ENCODE assay signal across 8 cellular contexts in the genomic region with DNA sequence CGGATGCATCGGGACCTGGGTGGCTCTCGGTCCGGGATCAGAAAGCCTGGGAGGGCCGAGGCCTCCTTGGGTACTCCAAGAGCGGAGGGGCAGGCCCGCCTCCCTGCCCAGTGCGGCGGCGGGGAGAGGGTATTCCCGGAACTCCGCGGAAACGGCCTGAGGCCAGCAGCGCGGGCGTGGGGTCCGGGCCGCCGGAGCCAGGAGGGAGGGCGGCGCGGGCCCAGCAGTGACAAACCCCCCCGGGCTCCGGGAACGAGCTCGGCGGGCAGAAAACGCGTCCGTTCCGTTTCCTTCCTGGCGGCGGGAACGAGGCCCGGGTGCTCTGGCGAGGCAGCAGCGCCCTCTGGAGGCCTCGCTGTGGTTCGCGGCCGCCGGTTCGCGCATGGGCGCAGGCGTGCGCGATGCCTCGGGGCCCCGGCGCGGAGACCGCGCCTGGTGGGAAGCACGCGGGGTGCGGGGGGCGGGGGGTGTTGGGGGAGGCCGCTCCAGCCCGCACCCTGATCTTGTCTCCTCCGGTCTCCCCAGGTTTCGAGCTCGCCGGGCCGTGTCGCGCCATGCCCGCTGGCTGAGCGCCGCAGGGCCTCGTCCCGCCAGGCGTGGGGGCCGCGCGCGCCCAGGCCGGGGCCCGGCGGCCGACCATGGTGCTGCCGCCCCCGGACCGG. TPM values are rescaled to one million over a fixed set of nuclear protein-coding genes. Genes with fewer than 3 reads are reported as not detected.
DNase-seq lines count a peak whose midpoint lies in the region; ATAC-seq and TF ChIP-seq lines count a peak whose summit lies in the region.

No MANE protein-coding gene starts in this region.

- DNase-seq in MV-4-11 (lab: John Stamatoyannopoulos, UW): peak; percentile 50
- peak; percentile 49 for DNase-seq in T1000 (lab: John Stamatoyannopoulos, UW)
- DNase-seq in astrocyte of the cerebellum (ENCODE audit: low read depth): peak; percentile 16
- peak; percentile 63 to 80 for DNase-seq in hippocampal formation (lab: John Stamatoyannopoulos, UW)
- DNase-seq in retinal pigment epithelial cell (ENCODE audit: low read depth): peak; percentile 4
- no peak for DNase-seq in vagina (ENCODE audit: extremely low spot score in 2 of 2)

- H3K9me3 ChIP-seq in vagina: no peaks in the 10 kb centered on the region

- TF ChIP-seq POLR2A in vagina (IDR thresholded peaks at IDR 0.05): no peak

- H3K4me1 ChIP-seq in vagina: peaks cover 30% of the 10 kb centered on the region

- peak overlapping the region; percentile 56 for H3K27ac ChIP-seq in vagina

- in situ Hi-C loops in astrocyte of the cerebellum (cut with HindIII; ENCODE audit: low sequenced_read_pairs): no loop called here

- intact Hi-C loops in vagina (cut with DNase I): loop anchor here (10.0 kb wide), 1 partner anchor 84 kb away; no protein-coding TSS in a partner anchor

- no peaks in the 10 kb centered on the region for H3K36me3 ChIP-seq in vagina

- ATAC-seq in HG02571 (IDR thresholded peaks at IDR 0.05; ENCODE audit: unreplicated experiment): no peak

- no peaks in the 10 kb centered on the region for H3K27me3 ChIP-seq in vagina

- TF ChIP-seq CTCF in GM12875 (IDR thresholded peaks at IDR 0.05; ENCODE audit: borderline replicate concordance, insufficient read depth, low read depth, low read length): peak; percentile 95
- peak; percentile 72 for TF ChIP-seq CTCF in astrocyte of the cerebellum (IDR thresholded peaks at IDR 0.05; ENCODE audit: low read depth, low read length, missing control alignments)
- TF ChIP-seq CTCF in retinal pigment epithelial cell (conservative IDR thresholded peaks at IDR 0.05; ENCODE audit: low read depth, low read length): peak; percentile 71
- TF ChIP-seq CTCF in vagina (IDR thresholded peaks at IDR 0.05): peak; percentile 71 to 88 (median 74)

- H3K4me3 ChIP-seq in GM12875 (ENCODE audit: low read depth, low read length): peak overlapping the region; percentile 55
- H3K4me3 ChIP-seq in astrocyte of the cerebellum (ENCODE audit: low read depth, low read length): peak overlapping the region; percentile 50
- H3K4me3 ChIP-seq in retinal pigment epithelial cell (ENCODE audit: low read length): peak overlapping the region; percentile 30
- H3K4me3 ChIP-seq in vagina: peak overlapping the region; percentile 67 to 76

RNA-seq across cellular contexts. Expression of a gene that starts 1.9 kb away (rescaled TPM):
- 9.3 TPM for total RNA-seq in vagina

RNA-seq across cellular contexts. Expression of a gene that starts 37.3 kb away (rescaled TPM):
- 5.9 TPM for total RNA-seq in vagina

RNA-seq across cellular contexts. Expression of a gene that starts 41.6 kb away (rescaled TPM):
- 7.6 TPM for total RNA-seq in vagina

RNA-seq across cellular contexts. Expression of a gene that starts 53.7 kb away (rescaled TPM):
- total RNA-seq in vagina: 126 TPM

Comparison
In these comparisons a context has a peak if more than half of its experiments do, and no peak if none do; other contexts are left out.
1. DNase-seq: peak in MV-4-11 (single experiment), T1000 (single experiment), astrocyte of the cerebellum (single experiment), hippocampal formation (2 of 2) and retinal pigment epithelial cell (single experiment); none in vagina (0 of 2).
2. Peak in every context shown above with its lines, with median percentiles within 50 percentile points of each other: H3K4me3 ChIP-seq and CTCF ChIP-seq.